ENCODE assay signal across 10 cellular contexts in genomic region chr17:7852262-7852670, GRCh38. TPM values are rescaled to one million over a fixed set of nuclear protein-coding genes. Genes with fewer than 3 reads are reported as not detected.
DNase-seq lines count a peak whose midpoint lies in the region; ATAC-seq and TF ChIP-seq lines count a peak whose summit lies in the region.
"Had no signal": no experiment of that assay in that cellular context is flagged by ENCODE, and none has a peak within 500 bp of the region (broad histone marks: within the 10 kb centered on the region; RNA-seq: fewer than 3 reads in every experiment).

No MANE protein-coding gene starts in this region.

- no peaks in the 10 kb centered on the region for H3K27me3 Mint-ChIP-seq in CD4-positive, alpha-beta memory T cell
- H3K27me3 Mint-ChIP-seq in neural crest cell (ENCODE audit: low read depth), result peaks cover 10% of the 10 kb centered on the region
- no peaks in the 10 kb centered on the region for H3K27me3 Mint-ChIP-seq in activated T-helper 2 cell treated with anti-CD3 and anti-CD28 coated beads, Interferon-gamma antibody, Interleukin-2, Interleukin-4, amounts not matched to agents 10 μg/mL and 5 μg/mL and 100 μg/mL, durations not matched to agents 14 hours and 24 hours and 36 hours (ENCODE audit: low read depth)
- H3K27me3 Mint-ChIP-seq: activated naive CD8-positive, alpha-beta T cell treated with anti-CD3 and anti-CD28 coated beads, Interleukin-2, amount 10 ng/mL, durations not matched to agents 7 days and 5 days had no signal

- H4K20me1 ChIP-seq in Karpas-422 (ENCODE audit: insufficient read depth, low read depth, low read length), result no peaks in the 10 kb centered on the region

- H3K4me2 ChIP-seq in Karpas-422 (ENCODE audit: low read depth, low read length, poor library complexity, severe bottlenecking), result peak overlapping the region; percentile 32

- no peaks in the 10 kb centered on the region for H3K9me2 ChIP-seq in Karpas-422 (replicated peaks; ENCODE audit: insufficient read depth, low read length)

- no peaks in the 10 kb centered on the region for H3K9me3 ChIP-seq in CD4-positive, alpha-beta memory T cell (ENCODE audit: control insufficient read depth in 1 of 2, low read length in 2 of 2)
- no peaks in the 10 kb centered on the region for H3K9me3 ChIP-seq in Karpas-422 (ENCODE audit: low read length)

- peaks cover 19% of the 10 kb centered on the region for H3K36me3 ChIP-seq in CD4-positive, alpha-beta memory T cell (ENCODE audit: insufficient read depth, low read length)
- H3K36me3 ChIP-seq in Karpas-422 (ENCODE audit: insufficient read depth, low read length), result peaks cover 17% of the 10 kb centered on the region; the same call in 1 of the 2 replicates

- H3K27ac Mint-ChIP-seq in CD4-positive, alpha-beta memory T cell, result peak overlapping the region; percentile 52 to 94 (median 93)
- H3K27ac Mint-ChIP-seq in neural crest cell (ENCODE audit: unreplicated experiment), result no peak overlapping the region
- H3K27ac Mint-ChIP-seq in activated T-helper 2 cell treated with anti-CD3 and anti-CD28 coated beads, Interferon-gamma antibody, Interleukin-2, Interleukin-4, amounts not matched to agents 10 μg/mL and 5 μg/mL and 100 μg/mL, durations not matched to agents 14 hours and 24 hours and 36 hours, result no peak overlapping the region

- H3K4me1 ChIP-seq in CD4-positive, alpha-beta memory T cell (ENCODE audit: insufficient read depth, low read length), result peaks cover 31% of the 10 kb centered on the region
- H3K4me1 ChIP-seq in Karpas-422 (ENCODE audit: low read length), result peaks cover 47% of the 10 kb centered on the region

- H3K79me2 ChIP-seq in Karpas-422 (ENCODE audit: low read length), result peaks cover 11% of the 10 kb centered on the region

- POLR2A ChIA-PET in CD4-positive, alpha-beta memory T cell (lab: Charles Lee; ENCODE audit: partially characterized antibody), result interaction anchor here (1.0 to 13.6 kb wide), 4 partner anchors 10 to 165 kb away, joined by 4 to 238 read pairs (median 14); partner anchors contain the start of genes KDM6B, TP53 and WRAP53

- CTCF ChIA-PET in CD4-positive, alpha-beta memory T cell (lab: Charles Lee; ENCODE audit: partially characterized antibody), result interaction anchor here (1.1 to 6.1 kb wide), 2 partner anchors 17 to 27 kb away, joined by 3 to 65 read pairs; partner anchors contain the start of gene KDM6B

- no peaks in the 10 kb centered on the region for H3K27me3 ChIP-seq in CD4-positive, alpha-beta memory T cell (ENCODE audit: insufficient read depth, low read length)
- no peaks in the 10 kb centered on the region for H3K27me3 ChIP-seq in Karpas-422 (ENCODE audit: low read length)

- DNase-seq in CD4-positive, alpha-beta memory T cell, result no peak
- no peak for DNase-seq in Karpas-422
- DNase-seq in caudate nucleus (lab: John Stamatoyannopoulos, UW), result no peak
- DNase-seq in neural crest cell (ENCODE audit: low read depth, low spot score), result no peak
- no peak for DNase-seq in islet precursor cell
- no peak for DNase-seq in activated T-helper 2 cell treated with anti-CD3 and anti-CD28 coated beads, Interferon-gamma antibody, Interleukin-2, Interleukin-4, amounts not matched to agents 10 μg/mL and 5 μg/mL and 100 μg/mL, durations not matched to agents 14 hours and 24 hours and 36 hours (ENCODE audit: low spot score)
- DNase-seq in cerebellar nuclear complex (lab: John Stamatoyannopoulos, UW), result no peak
- DNase-seq: NCI-H187 treated with DMSO at 0.1 percent for 48 hours had no signal

- H3K9me3 Mint-ChIP-seq in CD4-positive, alpha-beta memory T cell, result no peaks in the 10 kb centered on the region
- no peaks in the 10 kb centered on the region for H3K9me3 Mint-ChIP-seq in neural crest cell
- no peaks in the 10 kb centered on the region for H3K9me3 Mint-ChIP-seq in activated T-helper 2 cell treated with anti-CD3 and anti-CD28 coated beads, Interferon-gamma antibody, Interleukin-2, Interleukin-4, amounts not matched to agents 10 μg/mL and 5 μg/mL and 100 μg/mL, durations not matched to agents 14 hours and 24 hours and 36 hours
- H3K9me3 Mint-ChIP-seq: activated naive CD8-positive, alpha-beta T cell treated with anti-CD3 and anti-CD28 coated beads, Interleukin-2, amount 10 ng/mL, durations not matched to agents 7 days and 5 days had no signal

- H3K36me3 Mint-ChIP-seq in CD4-positive, alpha-beta memory T cell, result peaks cover 3 to 32% of the 10 kb centered on the region in 2 donors
- H3K36me3 Mint-ChIP-seq in neural crest cell (ENCODE audit: low read depth), result peaks cover 7% of the 10 kb centered on the region
- H3K36me3 Mint-ChIP-seq in activated T-helper 2 cell treated with anti-CD3 and anti-CD28 coated beads, Interferon-gamma antibody, Interleukin-2, Interleukin-4, amounts not matched to agents 10 μg/mL and 5 μg/mL and 100 μg/mL, durations not matched to agents 14 hours and 24 hours and 36 hours (ENCODE audit: low read depth), result peaks cover 52% of the 10 kb centered on the region
- H3K36me3 Mint-ChIP-seq: activated naive CD8-positive, alpha-beta T cell treated with anti-CD3 and anti-CD28 coated beads, Interleukin-2, amount 10 ng/mL, durations not matched to agents 7 days and 5 days had no signal

- H3K4me3 ChIP-seq in CD4-positive, alpha-beta memory T cell (ENCODE audit: low read length in 2 of 2), result peak overlapping the region in 1 of 2 donors; percentile 30
- peak overlapping the region; percentile 11; the same call in 1 of the 2 replicates for H3K4me3 ChIP-seq in Karpas-422 (ENCODE audit: low read length)

- H2AFZ ChIP-seq in Karpas-422 (ENCODE audit: low read length), result no peak overlapping the region

- intact Hi-C loops in CD4-positive, alpha-beta memory T cell (cut with micrococcal nuclease), result no loop called here
- intact Hi-C loops in activated T-helper 2 cell treated with anti-CD3 and anti-CD28 coated beads, Interferon-gamma antibody, Interleukin-2, Interleukin-4, amounts not matched to agents 10 μg/mL and 5 μg/mL and 100 μg/mL, durations not matched to agents 14 hours and 24 hours and 36 hours (cut with micrococcal nuclease), result loop anchor here (10.0 kb wide), 1 partner anchor 203 kb away; no protein-coding TSS in a partner anchor

- TF ChIP-seq CTCF in neural crest cell (conservative IDR thresholded peaks at IDR 0.05), result no peak

- peak overlapping the region in 1 of 8 donors; percentile 87 for H3K4me3 Mint-ChIP-seq in CD4-positive, alpha-beta memory T cell
- H3K4me3 Mint-ChIP-seq in neural crest cell, result peak overlapping the region; percentile 83
- H3K4me3 Mint-ChIP-seq in activated T-helper 2 cell treated with anti-CD3 and anti-CD28 coated beads, Interferon-gamma antibody, Interleukin-2, Interleukin-4, amounts not matched to agents 10 μg/mL and 5 μg/mL and 100 μg/mL, durations not matched to agents 14 hours and 24 hours and 36 hours (ENCODE audit: low read depth), result no peak overlapping the region

- peaks cover 15 to 21% (median 18%) of the 10 kb centered on the region in 4 donors for H3K4me1 Mint-ChIP-seq in CD4-positive, alpha-beta memory T cell
- peaks cover 10% of the 10 kb centered on the region for H3K4me1 Mint-ChIP-seq in neural crest cell
- H3K4me1 Mint-ChIP-seq in activated T-helper 2 cell treated with anti-CD3 and anti-CD28 coated beads, Interferon-gamma antibody, Interleukin-2, Interleukin-4, amounts not matched to agents 10 μg/mL and 5 μg/mL and 100 μg/mL, durations not matched to agents 14 hours and 24 hours and 36 hours (ENCODE audit: low read depth), result peaks cover 30% of the 10 kb centered on the region

- no peak overlapping the region for H3K27ac ChIP-seq in CD4-positive, alpha-beta memory T cell (ENCODE audit: low read depth, low read length)
- no peak overlapping the region for H3K27ac ChIP-seq in Karpas-422 (ENCODE audit: low read length)
- H3K27ac ChIP-seq in caudate nucleus (ENCODE audit: low read depth, low read length), result peak overlapping the region; percentile 31

- no peak for ATAC-seq in HG03108 (IDR thresholded peaks at IDR 0.05; ENCODE audit: unreplicated experiment)

- peak overlapping the region; percentile 46 for H3K9ac ChIP-seq in Karpas-422 (ENCODE audit: low read length)

RNA-seq across cellular contexts. Expression of gene TMEM88, which starts 2.6 kb away (rescaled TPM):
- total RNA-seq in CD4-positive, alpha-beta memory T cell, result 1 to 10 TPM; 6.2 to 7.9 TPM
- not detected for polyA plus RNA-seq in CD4-positive, alpha-beta memory T cell
- total RNA-seq in Karpas-422 (2014; rRNA removed; shearing (Covaris generic); ENCODE audit: low replicate concordance), result 0.69 and 1.4 TPM in 2 replicates
- 6.7 and 8.4 TPM in 2 replicates for total RNA-seq in neural crest cell
- total RNA-seq in activated T-helper 2 cell treated with anti-CD3 and anti-CD28 coated beads, Interferon-gamma antibody, Interleukin-2, Interleukin-4, amounts not matched to agents 10 μg/mL and 5 μg/mL and 100 μg/mL, durations not matched to agents 14 hours and 24 hours and 36 hours, result 4.1 and 6.1 TPM in 2 replicates

RNA-seq across cellular contexts. Expression of gene NAA38, which starts 5.1 kb away (rescaled TPM):
- 10 to 100 TPM; 23.1 to 25.8 TPM for total RNA-seq in CD4-positive, alpha-beta memory T cell
- 100 to 1,000 TPM; 139 to 149 TPM for polyA plus RNA-seq in CD4-positive, alpha-beta memory T cell
- 313 and 321 TPM in 2 replicates for total RNA-seq in Karpas-422 (2014; rRNA removed; shearing (Covaris generic); ENCODE audit: low replicate concordance)
- total RNA-seq in neural crest cell, result 83.4 and 87.2 TPM in 2 replicates
- 52.6 and 53.0 TPM in 2 replicates for total RNA-seq in activated T-helper 2 cell treated with anti-CD3 and anti-CD28 coated beads, Interferon-gamma antibody, Interleukin-2, Interleukin-4, amounts not matched to agents 10 μg/mL and 5 μg/mL and 100 μg/mL, durations not matched to agents 14 hours and 24 hours and 36 hours

RNA-seq across cellular contexts. Expression of gene CYB5D1, which starts 5.5 kb away (rescaled TPM):
- 10 to 100 TPM in 1 of 2 experiments, 1 to 10 TPM in 1; 8.7 to 11.4 TPM for total RNA-seq in CD4-positive, alpha-beta memory T cell
- 1 to 10 TPM; 5.1 to 5.2 TPM for polyA plus RNA-seq in CD4-positive, alpha-beta memory T cell
- 8.5 and 10.9 TPM in 2 replicates for total RNA-seq in Karpas-422 (2014; rRNA removed; shearing (Covaris generic); ENCODE audit: low replicate concordance)
- 12.7 and 13.3 TPM in 2 replicates for total RNA-seq in neural crest cell
- total RNA-seq in activated T-helper 2 cell treated with anti-CD3 and anti-CD28 coated beads, Interferon-gamma antibody, Interleukin-2, Interleukin-4, amounts not matched to agents 10 μg/mL and 5 μg/mL and 100 μg/mL, durations not matched to agents 14 hours and 24 hours and 36 hours, result 8.8 and 10.5 TPM in 2 replicates

RNA-seq across cellular contexts. Expression of gene KDM6B, which starts 18.2 kb away (rescaled TPM):
- total RNA-seq in CD4-positive, alpha-beta memory T cell, result 100 to 1,000 TPM; 119 to 129 TPM
- 1 to 10 TPM in 1 of 2 donors, not detected in 1; 1.7 TPM for polyA plus RNA-seq in CD4-positive, alpha-beta memory T cell
- total RNA-seq in Karpas-422 (2014; rRNA removed; shearing (Covaris generic); ENCODE audit: low replicate concordance), result 11.9 and 34.6 TPM in 2 replicates
- 64.8 and 70.2 TPM in 2 replicates for total RNA-seq in neural crest cell
- 96.0 and 99.6 TPM in 2 replicates for total RNA-seq in activated T-helper 2 cell treated with anti-CD3 and anti-CD28 coated beads, Interferon-gamma antibody, Interleukin-2, Interleukin-4, amounts not matched to agents 10 μg/mL and 5 μg/mL and 100 μg/mL, durations not matched to agents 14 hours and 24 hours and 36 hours

RNA-seq across cellular contexts. Expression of gene CHD3, which starts 36.3 kb away (rescaled TPM):
- 100 to 1,000 TPM; 274 to 287 TPM for total RNA-seq in CD4-positive, alpha-beta memory T cell
- 10 to 100 TPM in 1 of 2 donors, under 1 TPM in 1; 0.84 to 24.4 TPM for polyA plus RNA-seq in CD4-positive, alpha-beta memory T cell
- total RNA-seq in Karpas-422 (2014; rRNA removed; shearing (Covaris generic); ENCODE audit: low replicate concordance), result 191 and 346 TPM in 2 replicates
- 53.3 and 59.7 TPM in 2 replicates for total RNA-seq in neural crest cell
- 158 and 164 TPM in 2 replicates for total RNA-seq in activated T-helper 2 cell treated with anti-CD3 and anti-CD28 coated beads, Interferon-gamma antibody, Interleukin-2, Interleukin-4, amounts not matched to agents 10 μg/mL and 5 μg/mL and 100 μg/mL, durations not matched to agents 14 hours and 24 hours and 36 hours

Comparison
In these comparisons a context has a peak if more than half of its experiments do, and no peak if none do; other contexts are left out.
1. H3K27ac Mint-ChIP-seq: peak in CD4-positive, alpha-beta memory T cell (7 of 7); none in neural crest cell (single experiment) and activated T-helper 2 cell treated with anti-CD3 and anti-CD28 coated beads, Interferon-gamma antibody, Interleukin-2, Interleukin-4, amounts not matched to agents 10 μg/mL and 5 μg/mL and 100 μg/mL, durations not matched to agents 14 hours and 24 hours and 36 hours (single experiment).